In genomic region chr1:27007909-27008582, GRCh38 we compare ENCODE assay signal across 10 cellular contexts. TPM values are rescaled to one million over a fixed set of nuclear protein-coding genes. Genes with fewer than 3 reads are reported as not detected.
DNase-seq lines count a peak whose midpoint lies in the region; ATAC-seq lines count a peak whose summit lies in the region.
"Had no signal": no experiment of that assay in that cellular context is flagged by ENCODE, and none has a peak within 500 bp of the region (broad histone marks: within the 10 kb centered on the region; RNA-seq: fewer than 3 reads in every experiment).

No MANE protein-coding gene starts in this region.

- no peaks in the 10 kb centered on the region for H3K9me3 Mint-ChIP-seq in activated CD4-positive, alpha-beta T cell treated with anti-CD3 and anti-CD28 coated beads, Interleukin-2, amount 10 ng/mL, durations not matched to agents 7 days and 5 days
- H3K9me3 Mint-ChIP-seq: activated T-helper 17 cell treated with anti-CD3 and anti-CD28 coated beads, Interleukin-2, amount 50 U/mL, for 72 hours had no signal

- H3K36me3 ChIP-seq in GM23248 (ENCODE audit: low read depth) (no peaks in the 10 kb centered on the region), adipocyte (ENCODE audit: control insufficient read depth, insufficient read depth, low read length, severe bottlenecking) (no peaks in the 10 kb centered on the region)

- peaks cover 32% of the 10 kb centered on the region for H3K27me3 Mint-ChIP-seq in activated CD4-positive, alpha-beta T cell treated with anti-CD3 and anti-CD28 coated beads, Interleukin-2, amount 10 ng/mL, durations not matched to agents 7 days and 5 days

- no peaks in the 10 kb centered on the region for H3K9me2 ChIP-seq in GM23248 (ENCODE audit: insufficient read depth)

- CTCF ChIA-PET in activated CD4-positive, alpha-beta T cell treated with anti-CD3 and anti-CD28 coated beads, Interleukin-2, amount 10 ng/mL, durations not matched to agents 7 days and 5 days (lab: Charles Lee): interaction anchor here (5.9 kb wide), 1 partner anchor 10 kb away, joined by 30 read pairs; no protein-coding TSS in a partner anchor

- H4K20me1 ChIP-seq in GM23248 (ENCODE audit: insufficient read depth): no peaks in the 10 kb centered on the region

- DNase-seq in GM23248 (peak; percentile 58), adipocyte (ENCODE audit: low read depth) (peak; percentile 65), renal cortical epithelial cell (ENCODE audit: low read depth) (peak; percentile 84), NCI-H1694 treated with DMSO at 0.1 percent for 48 hours (lab: John Stamatoyannopoulos, UW) (no peak), middle frontal gyrus (ENCODE audit: extremely low spot score, low spot score) (no peak)
- DNase-seq in activated CD4-positive, alpha-beta T cell treated with anti-CD3 and anti-CD28 coated beads, Interleukin-2, amount 10 ng/mL, durations not matched to agents 7 days and 5 days: no peak
- DNase-seq: NCI-H1092 treated with DMSO at 0.1 percent for 48 hours had no signal

- H3K4me2 ChIP-seq in GM23248 (ENCODE audit: unreplicated experiment): no peak overlapping the region

- no peak for ATAC-seq in HG03442 (IDR thresholded peaks at IDR 0.05; ENCODE audit: unreplicated experiment)
- ATAC-seq: activated T-helper 17 cell treated with anti-CD3 and anti-CD28 coated beads, Interleukin-2, amount 50 U/mL, for 72 hours had no signal

- no peaks in the 10 kb centered on the region for H3K79me2 ChIP-seq in GM23248 (ENCODE audit: insufficient read depth)

- no peak overlapping the region for H3K4me3 ChIP-seq in GM23248
- no peak overlapping the region for H3K4me3 ChIP-seq in adipocyte (ENCODE audit: low read length)
- peak overlapping the region; percentile 36 for H3K4me3 ChIP-seq in iPS-18c (ENCODE audit: insufficient read depth, low read depth, low read length)

- peaks cover 44% of the 10 kb centered on the region for H3F3A ChIP-seq in GM23248 (ENCODE audit: insufficient read depth)

- 70 to 76% methylated on average over 9 of the region's 9 CpGs for WGBS in GM23248 (ENCODE audit: low coverage in 1 of 2, low lambda C conversion rate in 2 of 2, missing lambda C conversion rate in 2 of 2), 2 experiments

- POLR2A ChIA-PET in activated CD4-positive, alpha-beta T cell treated with anti-CD3 and anti-CD28 coated beads, Interleukin-2, amount 10 ng/mL, durations not matched to agents 7 days and 5 days (lab: Charles Lee): no interaction called here

- H3K9me3 ChIP-seq in GM23248 (ENCODE audit: low read depth) (no peaks in the 10 kb centered on the region), adipocyte (ENCODE audit: control insufficient read depth, low read length) (no peaks in the 10 kb centered on the region), iPS-18c (ENCODE audit: control insufficient read depth, insufficient read depth, low read length) (no peaks in the 10 kb centered on the region)

- H3K4me1 Mint-ChIP-seq in activated CD4-positive, alpha-beta T cell treated with anti-CD3 and anti-CD28 coated beads, Interleukin-2, amount 10 ng/mL, durations not matched to agents 7 days and 5 days: peaks cover 10% of the 10 kb centered on the region
- H3K4me1 Mint-ChIP-seq: activated T-helper 17 cell treated with anti-CD3 and anti-CD28 coated beads, Interleukin-2, amount 50 U/mL, for 72 hours had no signal

- H3K27ac Mint-ChIP-seq in activated CD4-positive, alpha-beta T cell treated with anti-CD3 and anti-CD28 coated beads, Interleukin-2, amount 10 ng/mL, durations not matched to agents 7 days and 5 days: no peak overlapping the region
- H3K27ac Mint-ChIP-seq: activated T-helper 17 cell treated with anti-CD3 and anti-CD28 coated beads, Interleukin-2, amount 50 U/mL, for 72 hours had no signal

- H3K4me1 ChIP-seq in GM23248 (ENCODE audit: insufficient read depth) (peaks cover 23% of the 10 kb centered on the region), adipocyte (ENCODE audit: control insufficient read depth, insufficient read depth, low read length) (peaks cover 51% of the 10 kb centered on the region)

- H3K27ac ChIP-seq in GM23248: no peak overlapping the region

- H3K36me3 Mint-ChIP-seq in activated CD4-positive, alpha-beta T cell treated with anti-CD3 and anti-CD28 coated beads, Interleukin-2, amount 10 ng/mL, durations not matched to agents 7 days and 5 days (ENCODE audit: low read depth): no peaks in the 10 kb centered on the region

- no peak overlapping the region for H2AFZ ChIP-seq in GM23248

- in situ Hi-C loops in GM23248 (cut with MboI): no loop called here

- H3K27me3 ChIP-seq in GM23248 (replicated peaks; ENCODE audit: insufficient read depth) (no peaks in the 10 kb centered on the region), adipocyte (replicated peaks; ENCODE audit: control insufficient read depth, insufficient read depth, low read length) (no peaks in the 10 kb centered on the region)

- H3K9ac ChIP-seq in GM23248: no peak overlapping the region
- no peak overlapping the region for H3K9ac ChIP-seq in adipocyte (ENCODE audit: low read length)

- H3K4me3 Mint-ChIP-seq in activated CD4-positive, alpha-beta T cell treated with anti-CD3 and anti-CD28 coated beads, Interleukin-2, amount 10 ng/mL, durations not matched to agents 7 days and 5 days: no peak overlapping the region
- H3K4me3 Mint-ChIP-seq: activated T-helper 17 cell treated with anti-CD3 and anti-CD28 coated beads, Interleukin-2, amount 50 U/mL, for 72 hours had no signal

RNA-seq across cellular contexts. Expression of gene TENT5B, which starts 4.6 kb away (rescaled TPM):
- total RNA-seq in GM23248 (2014; rRNA removed; shearing (Covaris generic)): 0.76 and 0.89 TPM in 2 replicates
- polyA plus RNA-seq in GM23248 (2016; fragmentation: Nextera tagmentation; extraction: Ambion mirVana): 1.2 TPM in 2 replicates
- total RNA-seq in renal cortical epithelial cell: 9.6 and 22.3 TPM in 2 replicates
- not detected for total RNA-seq in activated CD4-positive, alpha-beta T cell treated with anti-CD3 and anti-CD28 coated beads, Interleukin-2, amount 10 ng/mL, durations not matched to agents 7 days and 5 days
- total RNA-seq: activated T-helper 17 cell treated with anti-CD3 and anti-CD28 coated beads, Interleukin-2, amount 50 U/mL, for 72 hours had no signal

RNA-seq across cellular contexts. Expression of gene TRNP1, which starts 14.6 kb away (rescaled TPM):
- total RNA-seq in GM23248 (2014; rRNA removed; shearing (Covaris generic)): 311 and 327 TPM in 2 replicates
- polyA plus RNA-seq in GM23248 (2016; fragmentation: Nextera tagmentation; extraction: Ambion mirVana): 17.7 and 19.1 TPM in 2 replicates
- total RNA-seq in renal cortical epithelial cell: 86.7 and 106 TPM in 2 replicates
- not detected for total RNA-seq in activated CD4-positive, alpha-beta T cell treated with anti-CD3 and anti-CD28 coated beads, Interleukin-2, amount 10 ng/mL, durations not matched to agents 7 days and 5 days
- total RNA-seq: activated T-helper 17 cell treated with anti-CD3 and anti-CD28 coated beads, Interleukin-2, amount 50 U/mL, for 72 hours had no signal

RNA-seq across cellular contexts. Expression of gene KDF1, which starts 47.8 kb away (rescaled TPM):
- not detected in 2 replicates for total RNA-seq in GM23248 (2014; rRNA removed; shearing (Covaris generic))
- not detected in 2 replicates for polyA plus RNA-seq in GM23248 (2016; fragmentation: Nextera tagmentation; extraction: Ambion mirVana)
- total RNA-seq in renal cortical epithelial cell: 2.0 and 7.1 TPM in 2 replicates
- not detected for total RNA-seq in activated CD4-positive, alpha-beta T cell treated with anti-CD3 and anti-CD28 coated beads, Interleukin-2, amount 10 ng/mL, durations not matched to agents 7 days and 5 days
- total RNA-seq: activated T-helper 17 cell treated with anti-CD3 and anti-CD28 coated beads, Interleukin-2, amount 50 U/mL, for 72 hours had no signal

Comparison
In these comparisons a context has a peak if more than half of its experiments do, and no peak if none do; other contexts are left out.
1. DNase-seq: peak in GM23248 (single experiment), adipocyte (single experiment) and renal cortical epithelial cell (single experiment); none in NCI-H1694 treated with DMSO at 0.1 percent for 48 hours (single experiment), middle frontal gyrus (single experiment) and activated CD4-positive, alpha-beta T cell treated with anti-CD3 and anti-CD28 coated beads, Interleukin-2, amount 10 ng/mL, durations not matched to agents 7 days and 5 days (single experiment).
2. RNA of gene TRNP1, which starts 14.6 kb away (total RNA-seq): 311 to 327 TPM in GM23248 and 86.7 to 106 TPM in renal cortical epithelial cell; not detected in activated CD4-positive, alpha-beta T cell treated with anti-CD3 and anti-CD28 coated beads, Interleukin-2, amount 10 ng/mL, durations not matched to agents 7 days and 5 days; every median in the first group is over 10 times any median in the second.